ENCODE assay signal across 25 cellular contexts in the genomic region with DNA sequence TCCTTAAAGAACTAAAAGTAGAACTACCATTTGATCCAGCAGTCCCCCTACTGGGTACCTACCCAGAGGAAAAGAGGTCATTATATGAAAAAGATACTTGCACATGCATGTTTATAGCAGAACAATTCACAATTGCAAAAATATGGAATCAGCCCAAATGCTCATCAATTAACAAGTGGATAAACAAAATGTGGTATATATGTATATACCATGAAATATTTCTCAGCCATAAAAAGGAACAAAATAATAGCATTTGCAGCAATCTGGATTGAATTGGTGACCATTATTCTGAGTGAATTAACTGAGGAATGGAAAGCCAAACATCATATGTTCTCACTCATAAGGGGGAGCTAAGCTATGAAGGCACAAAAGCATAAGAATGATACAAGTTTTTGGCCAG.
"Had no signal": no experiment of that assay in that cellular context is flagged by ENCODE, and none has a peak within 500 bp of the region (broad histone marks: within the 10 kb centered on the region; RNA-seq: fewer than 3 reads in every experiment).

No MANE protein-coding gene starts in this region.

- H3K27ac ChIP-seq: colonic mucosa, coronary artery, dorsolateral prefrontal cortex, epithelial cell of prostate, esophagus muscularis mucosa, esophagus squamous epithelium, foreskin keratinocyte, gastrocnemius medialis, gastroesophageal sphincter, heart left ventricle, heart right ventricle had no signal

- H3K4me3 ChIP-seq: colonic mucosa, coronary artery, dorsolateral prefrontal cortex, esophagus muscularis mucosa, esophagus squamous epithelium, gastrocnemius medialis, gastroesophageal sphincter, heart left ventricle, heart right ventricle had no signal

- H3K4me3 Mint-ChIP-seq: dendritic cell treated with granulocyte-macrophage colony-stimulating factor and Interleukin-4, amounts not matched to agents 40 ng/mL and 50 ng/mL, for 4 days; effector memory CD8-positive, alpha-beta T cell; endodermal cell had no signal

- H3K27ac Mint-ChIP-seq: dendritic cell treated with granulocyte-macrophage colony-stimulating factor and Interleukin-4, amounts not matched to agents 40 ng/mL and 50 ng/mL, for 4 days; effector memory CD8-positive, alpha-beta T cell; endodermal cell had no signal

- H3K27me3 Mint-ChIP-seq: dendritic cell treated with granulocyte-macrophage colony-stimulating factor and Interleukin-4, amounts not matched to agents 40 ng/mL and 50 ng/mL, for 4 days; effector memory CD8-positive, alpha-beta T cell had no signal

- DNase-seq: colonic mucosa; cortex of kidney; dermis blood vessel endothelial cell; dorsolateral prefrontal cortex; effector CD4-positive, alpha-beta T cell; effector CD8-positive, alpha-beta T cell; effector memory CD4-positive, alpha-beta T cell; effector memory CD8-positive, alpha-beta T cell; endodermal cell; erythroblast; esophagus squamous epithelium; foreskin fibroblast; foreskin keratinocyte; foreskin melanocyte; gastrocnemius medialis; glutamatergic neuron; head of caudate nucleus; heart left ventricle; heart right ventricle had no signal

- ATAC-seq: effector memory CD8-positive, alpha-beta T cell; esophagus mucosa; foreskin keratinocyte; gastrocnemius medialis; gastroesophageal sphincter; heart left ventricle; heart right ventricle had no signal

- H3K9me3 ChIP-seq: colonic mucosa, esophagus muscularis mucosa, esophagus squamous epithelium, gastrocnemius medialis, gastroesophageal sphincter, heart left ventricle, heart right ventricle had no signal

- H3K36me3 ChIP-seq: colonic mucosa, esophagus muscularis mucosa, esophagus squamous epithelium, gastrocnemius medialis, gastroesophageal sphincter, heart left ventricle, heart right ventricle had no signal

- H3K4me1 ChIP-seq: colonic mucosa, esophagus muscularis mucosa, esophagus squamous epithelium, gastrocnemius medialis, gastroesophageal sphincter, heart left ventricle, heart right ventricle had no signal

- H3K9me3 Mint-ChIP-seq: dendritic cell treated with granulocyte-macrophage colony-stimulating factor and Interleukin-4, amounts not matched to agents 40 ng/mL and 50 ng/mL, for 4 days; effector memory CD8-positive, alpha-beta T cell had no signal
